ENCODE assay signal across 9 cellular contexts in the genomic region with DNA sequence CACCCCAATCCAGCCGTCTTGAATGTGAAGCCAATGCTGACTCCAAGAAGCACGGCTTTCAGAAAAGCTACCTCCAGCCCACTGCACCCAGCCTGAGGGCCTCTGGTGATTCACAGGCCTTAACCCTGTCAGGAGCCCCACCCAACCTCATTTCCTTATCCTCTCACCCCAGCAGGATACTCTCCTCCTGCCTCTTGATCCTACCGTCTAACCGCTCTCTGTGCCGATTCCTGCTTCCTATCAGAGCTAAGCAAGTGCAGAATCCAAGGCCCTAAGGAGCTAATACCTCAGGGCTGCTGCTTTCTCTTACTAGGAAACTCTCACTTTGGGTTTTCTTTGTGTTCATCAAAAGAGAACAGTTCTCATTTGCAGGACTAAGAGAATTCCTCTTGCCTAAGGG. TPM values are rescaled to one million over a fixed set of nuclear protein-coding genes. Genes with fewer than 3 reads are reported as not detected.
A peak's percentile ranks its signal among the peaks of the same experiment; 100 is the strongest.
DNase-seq lines count a peak whose midpoint lies in the region; ATAC-seq and TF ChIP-seq lines count a peak whose summit lies in the region.
"Had no signal": no experiment of that assay in that cellular context is flagged by ENCODE, and none has a peak within 500 bp of the region (broad histone marks: within the 10 kb centered on the region; RNA-seq: fewer than 3 reads in every experiment).

No MANE protein-coding gene starts in this region.

- no peaks in the 10 kb centered on the region for H3K9me3 ChIP-seq in adipocyte (ENCODE audit: control insufficient read depth, low read length)

- peak overlapping the region; percentile 49 for H3K9ac ChIP-seq in adipocyte (ENCODE audit: low read length)

- H3K27me3 ChIP-seq in ACC112 (ENCODE audit: insufficient read depth, low read length) (no peaks in the 10 kb centered on the region), adipocyte (replicated peaks; ENCODE audit: control insufficient read depth, insufficient read depth, low read length) (no peaks in the 10 kb centered on the region), kidney epithelial cell (ENCODE audit: control insufficient read depth, insufficient read depth, low read length) (no peaks in the 10 kb centered on the region)

- peak; percentile 27 for DNase-seq in NCI-H460 (ENCODE audit: extremely low read depth, low read depth)
- DNase-seq in adipocyte (ENCODE audit: low read depth): peak; percentile 77
- peak; percentile 31 for DNase-seq in kidney epithelial cell (ENCODE audit: low read depth)
- DNase-seq in ureter (ENCODE audit: low spot score): peak; percentile 68
- DNase-seq in KG1 (lab: John Stamatoyannopoulos, UW): no peak

- peak overlapping the region; percentile 48 for H3K27ac ChIP-seq in ACC112 (ENCODE audit: low read depth, low read length)
- H3K27ac ChIP-seq: VCaP had no signal

- TF ChIP-seq CTCF in kidney epithelial cell (IDR thresholded peaks at IDR 0.05; ENCODE audit: insufficient read depth, low read length, poor library complexity, severe bottlenecking): no peak

- H3K79me2 ChIP-seq in ACC112 (ENCODE audit: control insufficient read depth, insufficient read depth, low read length, unreplicated experiment): peaks cover 50% of the 10 kb centered on the region

- H3K36me3 ChIP-seq in ACC112 (ENCODE audit: insufficient read depth, low read length): no peaks in the 10 kb centered on the region
- H3K36me3 ChIP-seq in adipocyte (ENCODE audit: control insufficient read depth, insufficient read depth, low read length, severe bottlenecking): no peaks in the 10 kb centered on the region
- H3K36me3 ChIP-seq in kidney epithelial cell (ENCODE audit: control insufficient read depth, insufficient read depth, low read length): no peaks in the 10 kb centered on the region

- H2AFZ ChIP-seq in ACC112 (ENCODE audit: low read length, unreplicated experiment): no peak overlapping the region

- H3K4me3 ChIP-seq in ACC112 (ENCODE audit: low read depth, low read length): peak overlapping the region; percentile 21; the same call in 1 of the 2 replicates
- H3K4me3 ChIP-seq in adipocyte (ENCODE audit: low read length): no peak overlapping the region
- no peak overlapping the region for H3K4me3 ChIP-seq in kidney epithelial cell (ENCODE audit: low read depth, low read length)

- no peak for ATAC-seq in GM21447 (IDR thresholded peaks at IDR 0.05; ENCODE audit: unreplicated experiment)
- no peak for ATAC-seq in GM18858 (IDR thresholded peaks at IDR 0.05; ENCODE audit: unreplicated experiment)

- H3K4me1 ChIP-seq in ACC112 (ENCODE audit: control insufficient read depth, insufficient read depth, low read length, unreplicated experiment) (peaks cover 49% of the 10 kb centered on the region), adipocyte (ENCODE audit: control insufficient read depth, insufficient read depth, low read length) (peaks cover 32% of the 10 kb centered on the region)

RNA-seq across cellular contexts. Expression of a gene that starts 47.2 kb away (rescaled TPM):
- total RNA-seq in NCI-H460 (2014; rRNA removed; shearing (Covaris generic)): 2.1 and 2.8 TPM in 2 replicates
- 4.5 and 5.9 TPM in 2 replicates for polyA plus RNA-seq in NCI-H460 (2014; cell fraction: nucleus; rRNA removed)
- total RNA-seq in kidney epithelial cell: 0.75 and 1.4 TPM in 2 replicates
- total RNA-seq in ureter: 24.7 TPM
